Comparison of ENCODE assay signal across 22 cellular contexts in genomic region chr15:98002419-98002818, GRCh38.
"Had no signal": no experiment of that assay in that cellular context is flagged by ENCODE, and none has a peak within 500 bp of the region (broad histone marks: within the 10 kb centered on the region; RNA-seq: fewer than 3 reads in every experiment).

No MANE protein-coding gene starts in this region.

- ATAC-seq: mucosa of descending colon had no signal

- DNase-seq: activated CD4-positive, alpha-beta memory T cell treated with anti-CD3 and anti-CD28 coated beads, Interleukin-2, amount 10 ng/mL, durations not matched to agents 7 days and 5 days; activated CD4-positive, alpha-beta T cell treated with anti-CD3 and anti-CD28 coated beads for 1 hour; activated CD4-positive, alpha-beta T cell treated with anti-CD3 and anti-CD28 coated beads, Interleukin-2, amount 10 ng/mL, durations not matched to agents 7 days and 5 days; activated CD8-positive, alpha-beta memory T cell treated with anti-CD3 and anti-CD28 coated beads, Interleukin-2, amount 50 U/mL, for 48 hours; activated gamma-delta T cell; activated naive CD4-positive, alpha-beta T cell treated with anti-CD3 and anti-CD28 coated beads, Interleukin-2, amount 10 ng/mL, durations not matched to agents 7 days and 5 days; activated naive CD8-positive, alpha-beta T cell treated with anti-CD3 and anti-CD28 coated beads, Interleukin-2, amount 10 ng/mL, durations not matched to agents 7 days and 5 days; activated T-cell treated with anti-CD3 and anti-CD28 coated beads, Interleukin-2, amount 50 U/mL, for 24 hours; brain microvascular endothelial cell; central memory CD4-positive, alpha-beta T cell; endodermal cell; esophagus squamous epithelium; left ventricle myocardium inferior; stimulated activated naive CD4-positive, alpha-beta T cell; T-helper 2 cell had no signal

- H3K27me3 ChIP-seq: brain microvascular endothelial cell, esophagus squamous epithelium, neutrophil, tibial nerve had no signal

- H3K4me3 ChIP-seq: esophagus squamous epithelium, left ventricle myocardium inferior, lung, mucosa of descending colon, tibial nerve had no signal

- H3K4me1 ChIP-seq: left ventricle myocardium inferior had no signal

- H3K9me3 ChIP-seq: esophagus squamous epithelium, left ventricle myocardium inferior, mucosa of descending colon, neutrophil, tibial nerve had no signal

- H3K36me3 ChIP-seq: brain microvascular endothelial cell, esophagus squamous epithelium, left ventricle myocardium inferior, neutrophil, tibial nerve had no signal

- FAIRE-seq: astrocyte, frontal cortex, islet of Langerhans had no signal

- H3K27ac ChIP-seq: brain microvascular endothelial cell, left ventricle myocardium inferior, neutrophil had no signal
